ENCODE assay signal across 18 cellular contexts in genomic region chr9:15121591-15121990, GRCh38.
DNase-seq lines count a peak whose midpoint lies in the region; ATAC-seq and TF ChIP-seq lines count a peak whose summit lies in the region.
"Had no signal": no experiment of that assay in that cellular context is flagged by ENCODE, and none has a peak within 500 bp of the region (broad histone marks: within the 10 kb centered on the region; RNA-seq: fewer than 3 reads in every experiment).

No MANE protein-coding gene starts in this region.

- no peaks in the 10 kb centered on the region for H3K9me3 Mint-ChIP-seq in CD4-positive, alpha-beta T cell
- no peaks in the 10 kb centered on the region for H3K9me3 Mint-ChIP-seq in WTC11
- no peaks in the 10 kb centered on the region for H3K9me3 Mint-ChIP-seq in naive thymus-derived CD8-positive, alpha-beta T cell
- H3K9me3 Mint-ChIP-seq: IgD-negative memory B cell had no signal

- H3K27me3 ChIP-seq in CD4-positive, alpha-beta T cell (ENCODE audit: control insufficient read depth, insufficient read depth, low read length), result no peaks in the 10 kb centered on the region

- POLR2A ChIA-PET in CD4-positive, alpha-beta T cell (lab: Charles Lee), result no interaction called here
- POLR2A ChIA-PET in WTC11 (lab: Charles Lee), result no interaction called here
- POLR2A ChIA-PET in naive thymus-derived CD8-positive, alpha-beta T cell (lab: Charles Lee), result no interaction called here

- peak; percentile 85 for ATAC-seq in CD4-positive, alpha-beta T cell (ENCODE audit: poor library complexity)
- ATAC-seq in WTC11 (no peak), HG03108 (IDR thresholded peaks at IDR 0.05; ENCODE audit: unreplicated experiment) (no peak)
- peak; percentile 64 to 83 for ATAC-seq in naive thymus-derived CD8-positive, alpha-beta T cell

- H3K9me3 ChIP-seq in CD4-positive, alpha-beta T cell (ENCODE audit: control insufficient read depth, low read length), result no peaks in the 10 kb centered on the region
- H3K9me3 ChIP-seq: BLaER1 treated with 17β-estradiol and CSF1 and Interleukin-3, amounts not matched to agents 10 nM and 100 nM had no signal

- peak overlapping the region; percentile 73 for H3K27ac Mint-ChIP-seq in CD4-positive, alpha-beta T cell
- peak overlapping the region; percentile 13 for H3K27ac Mint-ChIP-seq in WTC11
- peak overlapping the region in 8 of 10 donors; percentile 7 to 72 (median 44) for H3K27ac Mint-ChIP-seq in naive thymus-derived CD8-positive, alpha-beta T cell
- H3K27ac Mint-ChIP-seq: IgD-negative memory B cell had no signal

- CTCF ChIA-PET in CD4-positive, alpha-beta T cell (lab: Charles Lee), result no interaction called here
- CTCF ChIA-PET in WTC11 (lab: Charles Lee), result interaction anchor here (0.7 to 1.4 kb wide), 2 partner anchors 14 to 354 kb away, joined by 3 to 5 read pairs; no protein-coding TSS in a partner anchor

- peak overlapping the region; percentile 22 for H3K4me3 Mint-ChIP-seq in CD4-positive, alpha-beta T cell
- no peak overlapping the region for H3K4me3 Mint-ChIP-seq in WTC11
- H3K4me3 Mint-ChIP-seq in naive thymus-derived CD8-positive, alpha-beta T cell, result peak overlapping the region in 3 of 10 donors; percentile 13 to 34 (median 31)
- H3K4me3 Mint-ChIP-seq: IgD-negative memory B cell had no signal

- H3K4me1 Mint-ChIP-seq in CD4-positive, alpha-beta T cell (ENCODE audit: low read depth), result peaks cover 30% of the 10 kb centered on the region
- peaks cover 44% of the 10 kb centered on the region for H3K4me1 Mint-ChIP-seq in WTC11
- peaks cover 6 to 21% (median 9%) of the 10 kb centered on the region in 4 donors for H3K4me1 Mint-ChIP-seq in naive thymus-derived CD8-positive, alpha-beta T cell

- intact Hi-C loops in CD4-positive, alpha-beta T cell (cut with DNase I, micrococcal nuclease), result no loop called here

- H3K4me3 ChIP-seq in Jurkat, Clone E6-1 (ENCODE audit: low read length), result no peak overlapping the region
- H3K4me3 ChIP-seq: BLaER1 treated with 17β-estradiol and CSF1 and Interleukin-3, amounts not matched to agents 10 nM and 100 nM; PC-9 had no signal

- peaks cover 6% of the 10 kb centered on the region for H3K27me3 Mint-ChIP-seq in CD4-positive, alpha-beta T cell
- H3K27me3 Mint-ChIP-seq in WTC11 (ENCODE audit: low read depth), result peaks cover 5% of the 10 kb centered on the region; the same call in 1 of the 2 replicates
- peaks cover 0 to 18% (median 6%) of the 10 kb centered on the region in 5 donors for H3K27me3 Mint-ChIP-seq in naive thymus-derived CD8-positive, alpha-beta T cell

- no peak overlapping the region for H3K27ac ChIP-seq in CD4-positive, alpha-beta T cell (ENCODE audit: low read depth, low read length)
- H3K27ac ChIP-seq: BLaER1 treated with 17β-estradiol and CSF1 and Interleukin-3, amounts not matched to agents 10 nM and 100 nM; PC-9 had no signal

- H3K36me3 Mint-ChIP-seq in CD4-positive, alpha-beta T cell (ENCODE audit: low read depth), result no peaks in the 10 kb centered on the region
- H3K36me3 Mint-ChIP-seq in WTC11, result peaks cover 2% of the 10 kb centered on the region; the same call in 1 of the 2 replicates
- H3K36me3 Mint-ChIP-seq in naive thymus-derived CD8-positive, alpha-beta T cell, result no peaks in the 10 kb centered on the region

- DNase-seq in CD4-positive, alpha-beta T cell, result no peak
- DNase-seq in Jurkat, Clone E6-1 (ENCODE audit: low read depth, low spot score), result peak; percentile 59
- DNase-seq in WTC11 (ENCODE audit: low spot score), result no peak
- peak in 3 of 10 donors; percentile 3 to 27 (median 26) for DNase-seq in naive thymus-derived CD8-positive, alpha-beta T cell
- no peak for DNase-seq in NCI-H1105 (lab: John Stamatoyannopoulos, UW)
- DNase-seq in foreskin melanocyte, result no peak
- DNase-seq: DMS 273 treated with DMSO at 0.1 percent for 48 hours, GF-D8, MV-4-11, NCI-H1417 treated with DMSO at 0.1 percent for 48 hours, NCI-H1930, NCI-H2171, NCI-H446, NCI-H774, PC-9 had no signal

- no peak for TF ChIP-seq CTCF in CD4-positive, alpha-beta T cell (IDR thresholded peaks at IDR 0.05)
- TF ChIP-seq CTCF in WTC11 (IDR thresholded peaks at IDR 0.05), result no peak

TF ChIP-seq in WTC11, 78 proteins besides CTCF, POLR2A, EP300 and RAD21:
- no peak for TF ChIP-seq TEAD1 (CRISPR knock-in tag; IDR thresholded peaks at IDR 0.05)

Comparison
In these comparisons a context has a peak if more than half of its experiments do, and no peak if none do; other contexts are left out.
1. ATAC-seq: peak in CD4-positive, alpha-beta T cell (single experiment) and naive thymus-derived CD8-positive, alpha-beta T cell (2 of 2); none in WTC11 (single experiment) and HG03108 (single experiment).
2. H3K27ac Mint-ChIP-seq: peak in every context shown above with its lines; median percentile 73 in CD4-positive, alpha-beta T cell; 44 in naive thymus-derived CD8-positive, alpha-beta T cell; 13 in WTC11.